In genomic region chr3:53252105-53252946, GRCh38 we compare ENCODE assay signal across 8 cellular contexts. TPM values are rescaled to one million over a fixed set of nuclear protein-coding genes. Genes with fewer than 3 reads are reported as not detected.
DNase-seq lines count a peak whose midpoint lies in the region; ATAC-seq, FAIRE-seq and TF ChIP-seq lines count a peak whose summit lies in the region.

No MANE protein-coding gene starts in this region.

- peak overlapping the region; percentile 97 for H3K4me2 ChIP-seq in HepG2 (ENCODE audit: low read depth, low read length)

- H3K9ac ChIP-seq in HepG2 (ENCODE audit: insufficient read depth, low read depth, low read length): 0 out of 2 replicates have a peak overlapping the region, but pooled peaks have one; percentile 24

- DNase-seq in AG04450 (ENCODE audit: low read depth, low spot score) (no peak), HL-60 (ENCODE audit: low read depth in 1 of 2, low spot score in 1 of 2) (peak; percentile 62 to 91), HepG2 (ENCODE audit: low spot score) (no peak), UCSD-AML1 (lab: John Stamatoyannopoulos, UW; ENCODE audit: unreplicated experiment) (no peak), D721Med (ENCODE audit: insufficient read length, low spot score) (no peak), NCI-H345 (lab: John Stamatoyannopoulos, UW) (no peak)
- no peak for DNase-seq in activated naive CD8-positive, alpha-beta T cell treated with anti-CD3 and anti-CD28 coated beads for 36 hours
- no peak for DNase-seq in activated effector memory CD4-positive, alpha-beta T cell treated with anti-CD3 and anti-CD28 coated beads, Interleukin-2, amount 50 U/mL, for 16 hours

- H3K4me1 ChIP-seq in HepG2 (ENCODE audit: insufficient read depth, low read length): peaks cover 71% of the 10 kb centered on the region

- intact Hi-C loops in HepG2 (cut with micrococcal nuclease; ENCODE audit: unreplicated experiment): no loop called here

- WGBS in HepG2 (ENCODE audit: low lambda C conversion rate): 11% methylated on average over 10 of the region's 10 CpGs

- peaks cover 0 to 1% of the 10 kb centered on the region in 2 experiments; a peak in 2 of 5 replicates for H3K36me3 ChIP-seq in HepG2 (replicated peaks in 1 of 2; ENCODE audit: control insufficient read depth in 1 of 2, insufficient read depth in 2 of 2, low read length in 2 of 2)

- no peak for ATAC-seq in HepG2

- FAIRE-seq in HepG2 (lab: Jason Lieb, UNC) (peak; percentile 18), D721Med (lab: Jason Lieb, UNC) (no peak)

- H3K36me3 Mint-ChIP-seq in activated naive CD8-positive, alpha-beta T cell treated with anti-CD3 and anti-CD28 coated beads for 36 hours: peaks cover 41% of the 10 kb centered on the region

- H3K27me3 ChIP-seq in AG04450 (ENCODE audit: control insufficient read depth, insufficient read depth, low read length): no peaks in the 10 kb centered on the region
- no peaks in the 10 kb centered on the region for H3K27me3 ChIP-seq in HL-60 (ENCODE audit: insufficient read depth, poor library complexity, severe bottlenecking)
- H3K27me3 ChIP-seq in HepG2 (ENCODE audit: control insufficient read depth in 1 of 2, insufficient read depth in 2 of 2, low read length in 2 of 2): no peaks in the 10 kb centered on the region; a peak in 1 of 5 replicates

- TSS peak; percentile 43 for BruUV-seq in HepG2 (replicated peaks; lab: Mats Ljungman, UMichigan)

- peaks cover 69% of the 10 kb centered on the region for H4K20me1 ChIP-seq in HepG2 (ENCODE audit: insufficient read depth, low read length)

- peaks cover 78% of the 10 kb centered on the region for H3K79me2 ChIP-seq in HepG2 (ENCODE audit: insufficient read depth, low read length)

- peaks cover 5% of the 10 kb centered on the region; the same call in 1 of the 2 replicates for H3K9me3 ChIP-seq in AG04450 (ENCODE audit: control insufficient read depth, insufficient read depth, low read length)
- no peaks in the 10 kb centered on the region for H3K9me3 ChIP-seq in HepG2 (ENCODE audit: low read length)

- in situ Hi-C loops in HepG2 (cut with HindIII; ENCODE audit: extremely low pct_ligation_motif_present, low pct_unique_long_range_greater_than_20kb): no loop called here

- H3K27ac ChIP-seq in AG04450 (ENCODE audit: low read depth, low read length) (no peak overlapping the region), HL-60 (replicated peaks) (peak overlapping the region; percentile 96), HepG2 (ENCODE audit: extremely low read length, insufficient read depth, low read length) (peak overlapping the region; percentile 39)

- TF ChIP-seq EP300 in HepG2 (IDR thresholded peaks at IDR 0.05; ENCODE audit: low read depth in 2 of 2, low read length in 2 of 2): no peak
- no peak for TF ChIP-seq EP300 in HepG2 (CRISPR knock-in tag; IDR thresholded peaks at IDR 0.05; ENCODE audit: borderline replicate concordance)

- peak overlapping the region; percentile 67 for H3K4me3 Mint-ChIP-seq in activated naive CD8-positive, alpha-beta T cell treated with anti-CD3 and anti-CD28 coated beads for 36 hours

- H3K4me1 Mint-ChIP-seq in activated naive CD8-positive, alpha-beta T cell treated with anti-CD3 and anti-CD28 coated beads for 36 hours: peaks cover 41% of the 10 kb centered on the region

- no peak for TF ChIP-seq RAD21 in HepG2 (CRISPR knock-in tag; IDR thresholded peaks at IDR 0.05)

- no peak overlapping the region for H2AFZ ChIP-seq in HepG2 (ENCODE audit: low read length)

- POLR2A ChIA-PET in AG04450 (lab: Yijun Ruan, JAX): interaction anchor here (0.7 to 0.9 kb wide), 2 partner anchors 11 to 21 kb away, joined by 3 to 5 read pairs; no protein-coding TSS in a partner anchor
- POLR2A ChIA-PET in HepG2 (lab: Yijun Ruan, JAX): interaction anchor here (1.0 to 1.4 kb wide), 2 partner anchors 14 to 95 kb away, joined by 4 to 5 read pairs; partner anchors contain the start of gene DCP1A

- peak overlapping the region; percentile 96 for H3K4me3 ChIP-seq in AG04450 (ENCODE audit: low read depth, low read length)
- peak overlapping the region; percentile 85 for H3K4me3 ChIP-seq in HL-60 (replicated peaks; ENCODE audit: insufficient read depth, low read length)
- peak overlapping the region in 2 of 3 experiments; percentile 2 to 89; a peak in 3 of 6 replicates for H3K4me3 ChIP-seq in HepG2 (replicated peaks in 1 of 3; ENCODE audit: insufficient read depth in 1 of 3, low read depth in 2 of 3, low read length in 3 of 3)

- no peaks in the 10 kb centered on the region for H3K9me3 Mint-ChIP-seq in activated naive CD8-positive, alpha-beta T cell treated with anti-CD3 and anti-CD28 coated beads for 36 hours

- H3K27me3 Mint-ChIP-seq in activated naive CD8-positive, alpha-beta T cell treated with anti-CD3 and anti-CD28 coated beads for 36 hours: no peaks in the 10 kb centered on the region

- no peak overlapping the region for H3K27ac Mint-ChIP-seq in activated naive CD8-positive, alpha-beta T cell treated with anti-CD3 and anti-CD28 coated beads for 36 hours

- TF ChIP-seq CTCF in AG04450 (IDR thresholded peaks at IDR 0.05; ENCODE audit: low read depth, low read length) (no peak), HL-60 (IDR thresholded peaks at IDR 0.05; ENCODE audit: insufficient read depth, low read length) (no peak), HepG2 (CRISPR knock-in tag; IDR thresholded peaks at IDR 0.05) (no peak), D721Med (IDR thresholded peaks at IDR 0.05; ENCODE audit: insufficient read depth, missing control alignments) (no peak)

- no peak for TF ChIP-seq POLR2A in HepG2 (IDR thresholded peaks at IDR 0.05; ENCODE audit: insufficient read depth in 1 of 2, low read depth in 2 of 2, low read length in 2 of 2)

- CTCF ChIA-PET in AG04450 (lab: Charles Lee): no interaction called here
- CTCF ChIA-PET in HepG2 (lab: Yijun Ruan, JAX; ENCODE audit: low intra/inter-chr PET ratio, low total read pairs): no interaction called here

TF ChIP-seq in HepG2, 621 proteins besides CTCF, POLR2A, EP300 and RAD21 (continues in another document):
- TF ChIP-seq ZSCAN21 (CRISPR knock-in tag; IDR thresholded peaks at IDR 0.05; ENCODE audit: borderline replicate concordance) (no peak), HBP1 (CRISPR knock-in tag; IDR thresholded peaks at IDR 0.05; ENCODE audit: low read depth) (no peak), ZNF441 (CRISPR knock-in tag; IDR thresholded peaks at IDR 0.05; ENCODE audit: borderline replicate concordance) (peak; percentile 5; the same call in 1 of the 2 replicates), ZNF558 (CRISPR knock-in tag; IDR thresholded peaks at IDR 0.05; ENCODE audit: borderline replicate concordance) (no peak), FLYWCH1 (CRISPR knock-in tag; IDR thresholded peaks at IDR 0.05) (no peak), HNF4A (CRISPR knock-in tag; IDR thresholded peaks at IDR 0.05) (peak; percentile 12; the same call in 1 of the 2 replicates), CEBPG (CRISPR knock-in tag; IDR thresholded peaks at IDR 0.05) (0 out of 2 replicates have a peak, but pooled peaks have one; percentile 8), ZNF460 (CRISPR knock-in tag; IDR thresholded peaks at IDR 0.05; ENCODE audit: borderline replicate concordance) (0 out of 2 replicates have a peak, but pooled peaks have one; percentile 2), FOXA3 (CRISPR knock-in tag; IDR thresholded peaks at IDR 0.05) (peak; percentile 78), MYNN (CRISPR knock-in tag; IDR thresholded peaks at IDR 0.05; ENCODE audit: low read depth) (no peak), DNMT3B (CRISPR knock-in tag; conservative IDR thresholded peaks at IDR 0.05) (no peak), ZNF563 (CRISPR knock-in tag; IDR thresholded peaks at IDR 0.05) (no peak), FOXK1 (CRISPR knock-in tag; IDR thresholded peaks at IDR 0.05; ENCODE audit: borderline replicate concordance, low read depth) (0 out of 2 replicates have a peak, but pooled peaks have one; percentile 55), RBFOX2 (IDR thresholded peaks at IDR 0.05; ENCODE audit: low read depth, low read length) (0 out of 2 replicates have a peak, but pooled peaks have one; percentile 6)

RNA-seq across cellular contexts. Expression of gene TKT, which starts 3.5 kb away (rescaled TPM):
- 220 and 319 TPM in 2 replicates for polyA plus RNA-seq in AG04450 (2011; rRNA removed)
- polyA minus RNA-seq in AG04450 (2011; rRNA and poly(A)+ RNA removed): 238 and 315 TPM in 2 replicates
- 100 to 1,000 TPM; 285 to 287 TPM for total RNA-seq in activated naive CD8-positive, alpha-beta T cell treated with anti-CD3 and anti-CD28 coated beads for 36 hours
- total RNA-seq in HepG2 (2016; rRNA removed; fragmentation: Illumina TruSeq; extraction: Trizol): 196 and 238 TPM in 2 replicates
- total RNA-seq in HepG2 (2016; cell fraction: cytosol; rRNA removed; fragmentation: Illumina TruSeq; extraction: Trizol; ENCODE audit: low read depth): 73.9 and 83.5 TPM in 2 replicates
- 153 and 251 TPM in 2 replicates for total RNA-seq in HepG2 (2016; cell fraction: insoluble cytoplasmic fraction; rRNA removed; fragmentation: Illumina TruSeq; extraction: Trizol)
- total RNA-seq in HepG2 (2016; cell fraction: membrane; rRNA removed; fragmentation: Illumina TruSeq; extraction: Trizol): 138 and 161 TPM in 2 replicates
- 157 and 193 TPM in 2 replicates for total RNA-seq in HepG2 (2016; cell fraction: nucleus; rRNA removed; fragmentation: Illumina TruSeq; extraction: Trizol)
- 150 and 188 TPM in 2 replicates for polyA plus RNA-seq in HepG2 (2011; rRNA removed)
- polyA plus RNA-seq in HepG2 (2011; cell fraction: cytosol; rRNA removed): 105 and 148 TPM in 2 replicates
- 113 and 116 TPM in 2 replicates for polyA plus RNA-seq in HepG2 (2011; cell fraction: nucleus; rRNA removed)
- 234 and 367 TPM in 2 replicates for polyA plus RNA-seq in HepG2 (2012)
- 126 and 140 TPM in 2 replicates for polyA plus RNA-seq in HepG2 (2016; cell fraction: cytosol; fragmentation: Illumina TruSeq; extraction: Trizol; ENCODE audit: low read depth)
- polyA plus RNA-seq in HepG2 (2016; cell fraction: insoluble cytoplasmic fraction; fragmentation: Illumina TruSeq; extraction: Trizol; ENCODE audit: low read depth): 190 and 266 TPM in 2 replicates
- 168 and 215 TPM in 2 replicates for polyA plus RNA-seq in HepG2 (2016; cell fraction: membrane; fragmentation: Illumina TruSeq; extraction: Trizol; ENCODE audit: low read depth)
- polyA plus RNA-seq in HepG2 (2016; cell fraction: nucleus; fragmentation: Illumina TruSeq; extraction: Trizol; ENCODE audit: insufficient read depth, low read depth): 308 and 328 TPM in 2 replicates
- polyA minus RNA-seq in HepG2 (2011; rRNA and poly(A)+ RNA removed; ENCODE audit: low replicate concordance): 280 and 471 TPM in 2 replicates
- polyA minus RNA-seq in HepG2 (2011; cell fraction: cytosol; rRNA and poly(A)+ RNA removed): 128 and 140 TPM in 2 replicates
- 47.4 and 62.7 TPM in 2 replicates for polyA minus RNA-seq in HepG2 (2011; cell fraction: nucleus; rRNA and poly(A)+ RNA removed)

Comparison
In these comparisons a context has a peak if more than half of its experiments do, and no peak if none do; other contexts are left out.
1. DNase-seq: peak in HL-60 (2 of 2); none in AG04450 (single experiment), activated naive CD8-positive, alpha-beta T cell treated with anti-CD3 and anti-CD28 coated beads for 36 hours (single experiment), HepG2 (single experiment), UCSD-AML1 (single experiment), activated effector memory CD4-positive, alpha-beta T cell treated with anti-CD3 and anti-CD28 coated beads, Interleukin-2, amount 50 U/mL, for 16 hours (single experiment), D721Med (single experiment) and NCI-H345 (single experiment).
2. H3K4me3 ChIP-seq: peak in every context shown above with its lines; median percentile 96 in AG04450; 85 in HL-60; 46 in HepG2.